ENCODE assay signal across 23 cellular contexts in the genomic region with DNA sequence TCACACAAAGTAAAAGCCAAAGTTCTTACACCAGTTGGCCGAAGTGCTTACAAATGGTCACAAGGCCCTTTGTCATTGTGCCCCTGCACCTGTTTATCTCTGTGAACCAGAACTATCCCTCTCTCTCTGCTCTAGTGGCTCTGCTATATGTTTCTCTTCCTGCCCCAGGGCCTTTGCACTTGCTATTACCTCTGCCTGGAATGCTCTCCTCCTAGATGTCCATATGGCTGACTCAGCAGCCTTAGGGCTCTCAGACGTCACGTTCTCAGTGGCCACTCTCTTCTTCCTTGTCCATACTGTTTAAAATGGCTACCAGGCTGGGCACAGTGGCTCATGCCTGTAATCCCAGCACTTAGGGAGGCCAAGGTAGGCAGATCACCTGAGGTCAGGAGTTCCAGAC.
"Had no signal": no experiment of that assay in that cellular context is flagged by ENCODE, and none has a peak within 500 bp of the region (broad histone marks: within the 10 kb centered on the region; RNA-seq: fewer than 3 reads in every experiment).

No MANE protein-coding gene starts in this region.

- H3K4me3 Mint-ChIP-seq: effector memory CD8-positive, alpha-beta T cell; memory B cell; natural killer cell; stimulated activated effector memory CD8-positive, alpha-beta T cell treated with anti-CD3 and anti-CD28 coated beads, Interleukin-12 subunit alpha, Interleukin-12 subunit beta, amount 100 ng/mL, for 72 hours had no signal

- H3K4me3 ChIP-seq: lower lobe of right lung, pancreas, smooth muscle cell, stomach, thyroid gland, upper lobe of left lung had no signal

- H3K27me3 ChIP-seq: pancreas, stomach, thyroid gland, upper lobe of left lung had no signal

- ATAC-seq: effector memory CD8-positive, alpha-beta T cell; left ventricle myocardium superior; lower lobe of right lung; natural killer cell; pancreas; sciatic nerve; stimulated activated effector memory CD8-positive, alpha-beta T cell treated with anti-CD3 and anti-CD28 coated beads, Interleukin-12 subunit alpha, Interleukin-12 subunit beta, amount 100 ng/mL, for 72 hours had no signal

- H3K4me1 Mint-ChIP-seq: memory B cell; natural killer cell; stimulated activated effector memory CD8-positive, alpha-beta T cell treated with anti-CD3 and anti-CD28 coated beads, Interleukin-12 subunit alpha, Interleukin-12 subunit beta, amount 100 ng/mL, for 72 hours had no signal

- DNase-seq: cortex of kidney; effector memory CD8-positive, alpha-beta T cell; erythroblast; left ventricle myocardium superior; lower lobe of right lung; natural killer cell; pancreas; stimulated activated CD4-positive, alpha-beta T cell treated with anti-CD3 and anti-CD28 coated beads, Interleukin-12 subunit alpha, Interleukin-12 subunit beta, amount 100 ng/mL, for 4 hours; stimulated activated CD4-positive, alpha-beta T cell treated with anti-CD3 and anti-CD28 coated beads, Interleukin-2, amount 100 ng/mL, for 24 hours; stimulated activated CD4-positive, alpha-beta T cell treated with anti-CD3 and anti-CD28 coated beads, Interleukin-4, amount 100 ng/mL, for 24 hours; stimulated activated naive CD4-positive, alpha-beta T cell treated with Interleukin-2 at 50 U/mL for 16 hours; stomach; thyroid gland; upper lobe of left lung had no signal

- H3K36me3 Mint-ChIP-seq: stimulated activated effector memory CD8-positive, alpha-beta T cell treated with anti-CD3 and anti-CD28 coated beads, Interleukin-12 subunit alpha, Interleukin-12 subunit beta, amount 100 ng/mL, for 72 hours had no signal

- H3K36me3 ChIP-seq: lower lobe of right lung, neutrophil, thyroid gland, upper lobe of left lung had no signal

- H3K9me3 ChIP-seq: neutrophil, pancreas, thyroid gland, upper lobe of left lung had no signal

- H3K4me2 ChIP-seq: smooth muscle cell had no signal

- H3K27ac ChIP-seq: lower lobe of right lung, neutrophil, pancreas, stomach, thyroid gland, upper lobe of left lung had no signal

- H3K4me1 ChIP-seq: lower lobe of right lung, pancreas, stomach, thyroid gland, upper lobe of left lung had no signal

- FAIRE-seq: endometrium, frontal cortex, keratinocyte, pancreas, urothelium cell line had no signal

- H3K27ac Mint-ChIP-seq: effector memory CD8-positive, alpha-beta T cell; memory B cell; natural killer cell; stimulated activated effector memory CD8-positive, alpha-beta T cell treated with anti-CD3 and anti-CD28 coated beads, Interleukin-12 subunit alpha, Interleukin-12 subunit beta, amount 100 ng/mL, for 72 hours had no signal
